In genomic region chr22:50620861-50621490, GRCh38 we compare ENCODE assay signal across 9 cellular contexts. TPM values are rescaled to one million over a fixed set of nuclear protein-coding genes. Genes with fewer than 3 reads are reported as not detected.
DNase-seq lines count a peak whose midpoint lies in the region; ATAC-seq, FAIRE-seq and TF ChIP-seq lines count a peak whose summit lies in the region.
"Had no signal": no experiment of that assay in that cellular context is flagged by ENCODE, and none has a peak within 500 bp of the region (broad histone marks: within the 10 kb centered on the region; RNA-seq: fewer than 3 reads in every experiment).

No MANE protein-coding gene starts in this region.

- peak overlapping the region; percentile 81 to 97 (median 93) for H3K4me3 Mint-ChIP-seq in naive thymus-derived CD4-positive, alpha-beta T cell

- H3K9me3 Mint-ChIP-seq in naive thymus-derived CD4-positive, alpha-beta T cell: no peaks in the 10 kb centered on the region

- H3K27me3 ChIP-seq in bronchial epithelial cell (ENCODE audit: control insufficient read depth, insufficient read depth, low read length): no peaks in the 10 kb centered on the region
- H3K27me3 ChIP-seq in naive thymus-derived CD4-positive, alpha-beta T cell (ENCODE audit: control insufficient read depth in 2 of 2, insufficient read depth in 2 of 2, low read length in 2 of 2): no peaks in the 10 kb centered on the region

- ATAC-seq in GM18499 (IDR thresholded peaks at IDR 0.05; ENCODE audit: insufficient read depth, unreplicated experiment): peak; percentile 23
- peak; percentile 28 for ATAC-seq in HG02885 (IDR thresholded peaks at IDR 0.05; ENCODE audit: poor library complexity, unreplicated experiment)
- peak; percentile 65 for ATAC-seq in naive thymus-derived CD4-positive, alpha-beta T cell
- ATAC-seq in GM21717 (IDR thresholded peaks at IDR 0.05; ENCODE audit: unreplicated experiment): no peak

- intact Hi-C loops in naive thymus-derived CD4-positive, alpha-beta T cell (cut with micrococcal nuclease): loop anchor here (1.0 to 5.0 kb wide), 25 partner anchors 39 to 472 kb away; partner anchors contain the start of genes CHKB (in 2 of the 2), MAPK11 (in 2 of the 2), NCAPH2 (in 2 of the 2) and DENND6B (in 1 of the 2)

- peaks cover 0 to 4% (median 0%) of the 10 kb centered on the region in 5 donors for H3K36me3 Mint-ChIP-seq in naive thymus-derived CD4-positive, alpha-beta T cell

- no peaks in the 10 kb centered on the region for H3K9me3 ChIP-seq in SK-N-MC (ENCODE audit: low read depth, low read length)
- no peaks in the 10 kb centered on the region for H3K9me3 ChIP-seq in naive thymus-derived CD4-positive, alpha-beta T cell (ENCODE audit: control insufficient read depth in 2 of 3, low read length in 3 of 3)

- POLR2A ChIA-PET in naive thymus-derived CD4-positive, alpha-beta T cell (lab: Charles Lee): interaction anchor here (0.5 to 4.8 kb wide), 46 partner anchors 9 to 685 kb away, joined by 3 to 91 read pairs (median 4); partner anchors contain the start of genes CHKB, HDAC10, KLHDC7B and LMF2

- DNase-seq in SK-N-MC (ENCODE audit: low read depth, low spot score): no peak
- peak; percentile 32 for DNase-seq in bronchial epithelial cell (ENCODE audit: low read depth)
- DNase-seq in naive thymus-derived CD4-positive, alpha-beta T cell: peak; percentile 41 to 94 (median 86)
- DNase-seq in DMS79 (lab: John Stamatoyannopoulos, UW): no peak
- DNase-seq in LoVo (ENCODE audit: low spot score): no peak

- no peak overlapping the region for H3K27ac ChIP-seq in SK-N-MC
- H3K27ac ChIP-seq in naive thymus-derived CD4-positive, alpha-beta T cell (ENCODE audit: low read depth, low read length): peak overlapping the region; percentile 93

- H3K27me3 Mint-ChIP-seq in naive thymus-derived CD4-positive, alpha-beta T cell: no peaks in the 10 kb centered on the region

- H3K4me1 Mint-ChIP-seq in naive thymus-derived CD4-positive, alpha-beta T cell: peaks cover 10 to 40% (median 33%) of the 10 kb centered on the region in 7 donors

- H3K27ac Mint-ChIP-seq in naive thymus-derived CD4-positive, alpha-beta T cell: peak overlapping the region; percentile 93 to 100 (median 99)

- no peaks in the 10 kb centered on the region for H3K36me3 ChIP-seq in SK-N-MC (ENCODE audit: insufficient read depth, low read length)
- H3K36me3 ChIP-seq in bronchial epithelial cell (ENCODE audit: control insufficient read depth, insufficient read depth, low read length): peaks cover 4% of the 10 kb centered on the region
- peaks cover 0 to 13% (median 0%) of the 10 kb centered on the region in 3 experiments for H3K36me3 ChIP-seq in naive thymus-derived CD4-positive, alpha-beta T cell (ENCODE audit: control insufficient read depth in 2 of 3, insufficient read depth in 3 of 3, low read length in 3 of 3)

- CTCF ChIA-PET in naive thymus-derived CD4-positive, alpha-beta T cell (lab: Charles Lee): interaction anchor here (0.7 to 1.9 kb wide), 28 partner anchors 10 to 427 kb away, joined by 3 to 27 read pairs (median 4); partner anchors contain the start of genes CHKB, HDAC10, KLHDC7B and LMF2

- H3K4me1 ChIP-seq in naive thymus-derived CD4-positive, alpha-beta T cell (ENCODE audit: control insufficient read depth in 2 of 2, insufficient read depth in 2 of 2, low read length in 2 of 2): peaks cover 17 to 27% of the 10 kb centered on the region in 2 donors

- H3K4me3 ChIP-seq in SK-N-MC (peak overlapping the region; percentile 77), bronchial epithelial cell (ENCODE audit: low read depth, low read length) (peak overlapping the region; percentile 0)
- H3K4me3 ChIP-seq in naive thymus-derived CD4-positive, alpha-beta T cell (ENCODE audit: low read length): peak overlapping the region; percentile 68

- no peak for FAIRE-seq in bronchial epithelial cell (lab: Jason Lieb, UNC)

- no peak overlapping the region for H3K9ac ChIP-seq in SK-N-MC (ENCODE audit: insufficient read length)

- TF ChIP-seq CTCF in bronchial epithelial cell (IDR thresholded peaks at IDR 0.05; ENCODE audit: insufficient read depth, low read length, severe bottlenecking): no peak

RNA-seq across cellular contexts. Expression of gene ARSA, which starts 7.0 kb away (rescaled TPM):
- total RNA-seq in bronchial epithelial cell: 12.1 and 13.6 TPM in 2 replicates
- total RNA-seq in naive thymus-derived CD4-positive, alpha-beta T cell: 10 to 100 TPM; 64.3 to 96.3 (median 68.7) TPM
- 10 to 100 TPM in 1 of 2 donors, 1 to 10 TPM in 1; 7.1 to 12.3 TPM for polyA plus RNA-seq in naive thymus-derived CD4-positive, alpha-beta T cell

RNA-seq across cellular contexts. Expression of gene MAPK8IP2, which starts 20.4 kb away (rescaled TPM):
- 0.53 and 0.77 TPM in 2 replicates for total RNA-seq in bronchial epithelial cell
- under 1 TPM; 0.24 to 0.64 (median 0.38) TPM for total RNA-seq in naive thymus-derived CD4-positive, alpha-beta T cell
- polyA plus RNA-seq in naive thymus-derived CD4-positive, alpha-beta T cell: not detected

RNA-seq across cellular contexts. Expression of gene CHKB, which starts 38.3 kb away (rescaled TPM):
- total RNA-seq in bronchial epithelial cell: 27.6 and 34.3 TPM in 2 replicates
- 100 to 1,000 TPM; 121 to 214 (median 191) TPM for total RNA-seq in naive thymus-derived CD4-positive, alpha-beta T cell
- 10 to 100 TPM; 24.2 to 29.4 TPM for polyA plus RNA-seq in naive thymus-derived CD4-positive, alpha-beta T cell

RNA-seq across cellular contexts. Expression of gene CPT1B, which starts 42.7 kb away (rescaled TPM):
- total RNA-seq in bronchial epithelial cell: 3.4 and 8.2 TPM in 2 replicates
- total RNA-seq in naive thymus-derived CD4-positive, alpha-beta T cell: 100 to 1,000 TPM in 1 of 5 experiments, 10 to 100 TPM in 4; 43.9 to 108 (median 66.7) TPM
- 1 to 10 TPM in 1 of 2 donors, under 1 TPM in 1; 0.32 to 2.8 TPM for polyA plus RNA-seq in naive thymus-derived CD4-positive, alpha-beta T cell

RNA-seq across cellular contexts. Expression of gene SHANK3, which starts 51.6 kb away (rescaled TPM):
- 0.79 and 0.90 TPM in 2 replicates for total RNA-seq in bronchial epithelial cell
- under 1 TPM in 3 of 5 experiments, not detected in 2; 0.07 to 0.73 (median 0.16) TPM for total RNA-seq in naive thymus-derived CD4-positive, alpha-beta T cell
- polyA plus RNA-seq in naive thymus-derived CD4-positive, alpha-beta T cell: not detected
- total RNA-seq: T-helper 1 cell treated with Interleukin-12 subunit alpha and Interleukin-12 subunit beta and Interleukin-4 antibody, amounts not matched to agents 30 ng/mL and 1 ng/mL, for 36 hours had no signal

Comparison
In these comparisons a context has a peak if more than half of its experiments do, and no peak if none do; other contexts are left out.
1. DNase-seq: peak in bronchial epithelial cell (single experiment) and naive thymus-derived CD4-positive, alpha-beta T cell (9 of 9); none in SK-N-MC (single experiment), DMS79 (single experiment) and LoVo (single experiment).
2. H3K4me3 ChIP-seq: peak in every context shown above with its lines; median percentile 77 in SK-N-MC; 68 in naive thymus-derived CD4-positive, alpha-beta T cell; 0 in bronchial epithelial cell.